In genomic region chr20:4961746-4962145, GRCh38 we compare ENCODE assay signal across 9 cellular contexts. TPM values are rescaled to one million over a fixed set of nuclear protein-coding genes. Genes with fewer than 3 reads are reported as not detected.
DNase-seq lines count a peak whose midpoint lies in the region; ATAC-seq and TF ChIP-seq lines count a peak whose summit lies in the region.
"Had no signal": no experiment of that assay in that cellular context is flagged by ENCODE, and none has a peak within 500 bp of the region (broad histone marks: within the 10 kb centered on the region; RNA-seq: fewer than 3 reads in every experiment).

No MANE protein-coding gene starts in this region.

- H3K27ac Mint-ChIP-seq in activated naive CD4-positive, alpha-beta T cell treated with anti-CD3 and anti-CD28 coated beads, Interleukin-2, amount 10 ng/mL, durations not matched to agents 7 days and 5 days: peak overlapping the region; percentile 86

- H3K27ac ChIP-seq in Karpas-422 (ENCODE audit: low read length) (peak overlapping the region; percentile 29), left lung (peak overlapping the region in 1 of 2 donors; percentile 58)

- ATAC-seq in left lung (peak; percentile 37), HG03025 (IDR thresholded peaks at IDR 0.05; ENCODE audit: low FRiP score, unreplicated experiment) (no peak)

- H3K79me2 ChIP-seq in Karpas-422 (ENCODE audit: low read length): peaks cover 85% of the 10 kb centered on the region

- H3K9me2 ChIP-seq in Karpas-422 (replicated peaks; ENCODE audit: insufficient read depth, low read length): no peaks in the 10 kb centered on the region

- TF ChIP-seq CTCF in AG10803 (conservative IDR thresholded peaks at IDR 0.05; ENCODE audit: low read length): no peak
- no peak for TF ChIP-seq CTCF in left lung (IDR thresholded peaks at IDR 0.05)

- H4K20me1 ChIP-seq in Karpas-422 (ENCODE audit: insufficient read depth, low read depth, low read length): no peaks in the 10 kb centered on the region

- H3K36me3 ChIP-seq in Karpas-422 (ENCODE audit: insufficient read depth, low read length) (0 out of 2 replicates have a peak, but pooled peaks cover 2% of the 10 kb centered on the region), left lung (no peaks in the 10 kb centered on the region)

- no peak overlapping the region for H3K9ac ChIP-seq in Karpas-422 (ENCODE audit: low read length)

- H3K9me3 ChIP-seq in Karpas-422 (ENCODE audit: low read length): no peaks in the 10 kb centered on the region
- no peaks in the 10 kb centered on the region for H3K9me3 ChIP-seq in left lung

- DNase-seq in AG10803 (ENCODE audit: low read depth) (peak; percentile 53), Karpas-422 (no peak), left lung (no peak), ureter (ENCODE audit: low spot score) (no peak), NCI-H2171 treated with DMSO at 0.1 percent for 48 hours (lab: John Stamatoyannopoulos, UW) (no peak)
- peak; percentile 41 for DNase-seq in activated naive CD4-positive, alpha-beta T cell treated with anti-CD3 and anti-CD28 coated beads, Interleukin-2, amount 10 ng/mL, durations not matched to agents 7 days and 5 days
- no peak for DNase-seq in effector CD4-positive, alpha-beta T cell
- DNase-seq: NCI-H69 had no signal

- no peak overlapping the region for H2AFZ ChIP-seq in Karpas-422 (ENCODE audit: low read length)

- intact Hi-C loops in left lung (cut with DNase I): no loop called here

- no peak overlapping the region for H3K4me2 ChIP-seq in Karpas-422 (ENCODE audit: low read depth, low read length, poor library complexity, severe bottlenecking)

- peaks cover 2% of the 10 kb centered on the region for H3K9me3 Mint-ChIP-seq in activated naive CD4-positive, alpha-beta T cell treated with anti-CD3 and anti-CD28 coated beads, Interleukin-2, amount 10 ng/mL, durations not matched to agents 7 days and 5 days

- H3K4me3 Mint-ChIP-seq in activated naive CD4-positive, alpha-beta T cell treated with anti-CD3 and anti-CD28 coated beads, Interleukin-2, amount 10 ng/mL, durations not matched to agents 7 days and 5 days: peak overlapping the region; percentile 29

- H3K36me3 Mint-ChIP-seq in activated naive CD4-positive, alpha-beta T cell treated with anti-CD3 and anti-CD28 coated beads, Interleukin-2, amount 10 ng/mL, durations not matched to agents 7 days and 5 days: peaks cover 15% of the 10 kb centered on the region

- H3K4me1 Mint-ChIP-seq in activated naive CD4-positive, alpha-beta T cell treated with anti-CD3 and anti-CD28 coated beads, Interleukin-2, amount 10 ng/mL, durations not matched to agents 7 days and 5 days: peaks cover 29% of the 10 kb centered on the region

- H3K27me3 Mint-ChIP-seq in activated naive CD4-positive, alpha-beta T cell treated with anti-CD3 and anti-CD28 coated beads, Interleukin-2, amount 10 ng/mL, durations not matched to agents 7 days and 5 days: no peaks in the 10 kb centered on the region

- CTCF ChIA-PET in activated naive CD4-positive, alpha-beta T cell treated with anti-CD3 and anti-CD28 coated beads, Interleukin-2, amount 10 ng/mL, durations not matched to agents 7 days and 5 days (lab: Charles Lee): interaction anchor here (0.9 to 1.2 kb wide), 3 partner anchors 37 to 139 kb away, joined by 3 to 11 read pairs (median 3); no protein-coding TSS in a partner anchor

- H3K4me3 ChIP-seq in AG10803 (ENCODE audit: low read length): no peak overlapping the region
- no peak overlapping the region for H3K4me3 ChIP-seq in Karpas-422 (ENCODE audit: low read length)
- H3K4me3 ChIP-seq in left lung: no peak overlapping the region

- no peaks in the 10 kb centered on the region for H3K27me3 ChIP-seq in Karpas-422 (ENCODE audit: low read length)
- no peaks in the 10 kb centered on the region for H3K27me3 ChIP-seq in left lung

- H3K4me1 ChIP-seq in Karpas-422 (ENCODE audit: low read length): peaks cover 48% of the 10 kb centered on the region
- peaks cover 12 to 38% of the 10 kb centered on the region in 2 donors for H3K4me1 ChIP-seq in left lung

RNA-seq across cellular contexts. Expression of gene SLC23A2, which starts 39.6 kb away (rescaled TPM):
- 34.5 and 49.2 TPM in 2 replicates for total RNA-seq in Karpas-422 (2014; rRNA removed; shearing (Covaris generic); ENCODE audit: low replicate concordance)
- total RNA-seq in left lung (10 to 100 TPM; 15.8 to 27.1 TPM), ureter (58.8 TPM)

Comparison
In these comparisons a context has a peak if more than half of its experiments do, and no peak if none do; other contexts are left out.
1. DNase-seq: peak in AG10803 (single experiment) and activated naive CD4-positive, alpha-beta T cell treated with anti-CD3 and anti-CD28 coated beads, Interleukin-2, amount 10 ng/mL, durations not matched to agents 7 days and 5 days (single experiment); none in Karpas-422 (single experiment), left lung (0 of 2), ureter (single experiment), NCI-H2171 treated with DMSO at 0.1 percent for 48 hours (single experiment) and effector CD4-positive, alpha-beta T cell (single experiment).